Comparison of ENCODE assay signal across 8 cellular contexts in genomic region chr2:25341031-25341727, GRCh38. TPM values are rescaled to one million over a fixed set of nuclear protein-coding genes. Genes with fewer than 3 reads are reported as not detected.
DNase-seq lines count a peak whose midpoint lies in the region; ATAC-seq and TF ChIP-seq lines count a peak whose summit lies in the region.

No MANE protein-coding gene starts in this region.

- H3K4me3 ChIP-seq in BLaER1 (peak overlapping the region; percentile 94), right cardiac atrium (ENCODE audit: low read length) (peak overlapping the region; percentile 98), stomach (peak overlapping the region; percentile 73 to 96 (median 80))

- WGBS in right cardiac atrium, result under 1% methylated on average over 99 of the region's 103 CpGs
- 0 to 1% (median 0%) methylated on average over 10 to 94 of the region's 103 CpGs; no CpG with 5 or more reads in 1 of the 5 donors for WGBS in stomach, 5 donors

- H3K27me3 ChIP-seq in BLaER1 (no peaks in the 10 kb centered on the region), right cardiac atrium (ENCODE audit: control insufficient read depth, insufficient read depth) (no peaks in the 10 kb centered on the region), stomach (no peaks in the 10 kb centered on the region)

- DNase-seq in activated CD8-positive, alpha-beta memory T cell treated with anti-CD3 and anti-CD28 coated beads, Interleukin-2, amount 10 ng/mL, durations not matched to agents 7 days and 5 days, result no peak
- peak; percentile 42 to 84 (median 79) for DNase-seq in right cardiac atrium
- peak; percentile 34 for DNase-seq in stomach
- no peak for DNase-seq in NOMO-1 treated with dmso at 0.1 percent for 144 hours (lab: John Stamatoyannopoulos, UW; ENCODE audit: unreplicated experiment)

- ATAC-seq in GM18511 (IDR thresholded peaks at IDR 0.05; ENCODE audit: unreplicated experiment) (peak; percentile 38), HG03095 (IDR thresholded peaks at IDR 0.05; ENCODE audit: unreplicated experiment) (peak; percentile 20), right cardiac atrium (no peak), HG02973 (IDR thresholded peaks at IDR 0.05; ENCODE audit: unreplicated experiment) (no peak)
- peak; percentile 13 for ATAC-seq in activated CD8-positive, alpha-beta memory T cell treated with anti-CD3 and anti-CD28 coated beads, Interleukin-2, amount 10 ng/mL, durations not matched to agents 7 days and 5 days

- intact Hi-C loops in right cardiac atrium (cut with DNase I), result no loop called here
- intact Hi-C loops in stomach (cut with DNase I; ENCODE audit: low total_unique reads), result no loop called here

- no peaks in the 10 kb centered on the region for H3K36me3 Mint-ChIP-seq in activated CD8-positive, alpha-beta memory T cell treated with anti-CD3 and anti-CD28 coated beads, Interleukin-2, amount 10 ng/mL, durations not matched to agents 7 days and 5 days

- 0 out of 2 replicates have a peak, but pooled peaks cover 9% of the 10 kb centered on the region for H3K36me3 ChIP-seq in BLaER1
- H3K36me3 ChIP-seq in stomach, result no peaks in the 10 kb centered on the region

- no peak for TF ChIP-seq POLR2A in stomach (IDR thresholded peaks at IDR 0.05)

- H3K4me1 ChIP-seq in BLaER1 (peaks cover 51% of the 10 kb centered on the region), right cardiac atrium (ENCODE audit: control insufficient read depth, insufficient read depth, low read length) (peaks cover 10% of the 10 kb centered on the region), stomach (peaks cover 33 to 55% (median 48%) of the 10 kb centered on the region in 4 donors)

- no peak for TF ChIP-seq EP300 in stomach (IDR thresholded peaks at IDR 0.05)

- no peaks in the 10 kb centered on the region for H3K27me3 Mint-ChIP-seq in activated CD8-positive, alpha-beta memory T cell treated with anti-CD3 and anti-CD28 coated beads, Interleukin-2, amount 10 ng/mL, durations not matched to agents 7 days and 5 days

- H3K4me3 Mint-ChIP-seq in activated CD8-positive, alpha-beta memory T cell treated with anti-CD3 and anti-CD28 coated beads, Interleukin-2, amount 10 ng/mL, durations not matched to agents 7 days and 5 days, result no peak overlapping the region

- no peaks in the 10 kb centered on the region for H3K9me3 ChIP-seq in BLaER1
- no peaks in the 10 kb centered on the region for H3K9me3 ChIP-seq in right cardiac atrium (ENCODE audit: control insufficient read depth, low read length)
- no peaks in the 10 kb centered on the region for H3K9me3 ChIP-seq in stomach

- H3K27ac ChIP-seq in BLaER1 (peak overlapping the region; percentile 89), right cardiac atrium (ENCODE audit: low read length) (peak overlapping the region; percentile 21), stomach (peak overlapping the region in 4 of 5 donors; percentile 71 to 91 (median 88))

- peaks cover 41% of the 10 kb centered on the region for H4K20me1 ChIP-seq in BLaER1

- H3K27ac Mint-ChIP-seq in activated CD8-positive, alpha-beta memory T cell treated with anti-CD3 and anti-CD28 coated beads, Interleukin-2, amount 10 ng/mL, durations not matched to agents 7 days and 5 days, result no peak overlapping the region

- CTCF ChIA-PET in activated CD8-positive, alpha-beta memory T cell treated with anti-CD3 and anti-CD28 coated beads, Interleukin-2, amount 10 ng/mL, durations not matched to agents 7 days and 5 days (lab: Charles Lee), result interaction anchor here (1.4 to 4.0 kb wide), 2 partner anchors 21 to 46 kb away, joined by 3 to 16 read pairs; no protein-coding TSS in a partner anchor

- H3K9me3 Mint-ChIP-seq in activated CD8-positive, alpha-beta memory T cell treated with anti-CD3 and anti-CD28 coated beads, Interleukin-2, amount 10 ng/mL, durations not matched to agents 7 days and 5 days (ENCODE audit: low read depth), result no peaks in the 10 kb centered on the region

- peak overlapping the region; percentile 91 for H3K4me2 ChIP-seq in BLaER1

- peak in 1 of 7 experiments; percentile 7 for TF ChIP-seq CTCF in stomach (IDR thresholded peaks at IDR 0.05)

- H3K9ac ChIP-seq in BLaER1, result peak overlapping the region; percentile 89

- H3K4me1 Mint-ChIP-seq in activated CD8-positive, alpha-beta memory T cell treated with anti-CD3 and anti-CD28 coated beads, Interleukin-2, amount 10 ng/mL, durations not matched to agents 7 days and 5 days, result peaks cover 35% of the 10 kb centered on the region

RNA-seq across cellular contexts. Expression of gene DNMT3A, which starts 0.5 kb away (rescaled TPM):
- total RNA-seq in activated CD8-positive, alpha-beta memory T cell treated with anti-CD3 and anti-CD28 coated beads, Interleukin-2, amount 10 ng/mL, durations not matched to agents 7 days and 5 days, result 10 to 100 TPM; 59.9 to 70.1 TPM
- total RNA-seq in right cardiac atrium (10 to 100 TPM; 20.0 to 22.9 (median 21.1) TPM), stomach (10 to 100 TPM in 4 of 5 donors, 1 to 10 TPM in 1; 6.4 to 47.4 (median 21.9) TPM)
- polyA plus RNA-seq in right cardiac atrium (9.9 TPM), stomach (10 to 100 TPM in 1 of 3 donors, 1 to 10 TPM in 2; 3.4 to 10.1 (median 5.1) TPM)

Comparison
In these comparisons a context has a peak if more than half of its experiments do, and no peak if none do; other contexts are left out.
1. H3K27ac ChIP-seq: peak in every context shown above with its lines; median percentile 89 in BLaER1; 88 in stomach; 21 in right cardiac atrium.
2. ATAC-seq: peak in GM18511 (single experiment), HG03095 (single experiment) and activated CD8-positive, alpha-beta memory T cell treated with anti-CD3 and anti-CD28 coated beads, Interleukin-2, amount 10 ng/mL, durations not matched to agents 7 days and 5 days (single experiment); none in right cardiac atrium (0 of 2) and HG02973 (single experiment).
3. DNase-seq: peak in right cardiac atrium (3 of 3) and stomach (single experiment); none in activated CD8-positive, alpha-beta memory T cell treated with anti-CD3 and anti-CD28 coated beads, Interleukin-2, amount 10 ng/mL, durations not matched to agents 7 days and 5 days (single experiment) and NOMO-1 treated with dmso at 0.1 percent for 144 hours (single experiment).
4. Peak in every context shown above with its lines, with median percentiles within 50 percentile points of each other: H3K4me3 ChIP-seq.